14 cellular contexts compared by ENCODE assay signal in the genomic region with DNA sequence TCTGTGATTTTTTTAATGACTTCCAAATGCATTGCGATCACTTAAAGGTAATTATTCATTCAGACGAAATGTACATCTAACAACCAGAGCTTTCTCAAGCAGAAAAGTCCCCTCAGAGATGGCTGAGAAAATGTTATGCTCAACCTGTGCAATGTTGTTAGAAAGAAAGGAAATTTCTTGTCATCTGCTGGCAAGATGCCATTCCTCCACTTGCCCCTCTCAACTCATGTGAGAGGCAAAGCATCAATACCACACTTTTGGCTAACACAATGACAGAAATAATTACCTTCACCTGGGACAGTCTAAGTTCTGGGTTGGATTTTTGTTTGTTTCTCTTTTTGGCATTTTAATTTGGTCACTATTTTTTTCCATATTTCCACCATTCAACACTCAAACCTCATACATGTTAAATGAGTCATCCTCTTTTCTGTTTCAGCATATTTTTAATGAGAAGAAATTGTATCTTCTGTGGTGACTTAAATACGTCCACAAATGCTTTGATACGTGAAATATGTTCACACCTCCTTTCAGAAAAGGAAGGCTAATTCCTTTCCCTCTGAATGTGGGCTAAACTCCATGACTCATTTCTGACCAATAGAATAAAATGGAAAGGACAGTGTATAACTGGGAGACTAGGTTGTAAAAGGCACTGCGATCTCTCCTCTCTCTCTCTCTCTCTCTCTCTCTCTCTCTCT.
DNase-seq lines count a peak whose midpoint lies in the region; ATAC-seq and TF ChIP-seq lines count a peak whose summit lies in the region.
"Had no signal": no experiment of that assay in that cellular context is flagged by ENCODE, and none has a peak within 500 bp of the region (broad histone marks: within the 10 kb centered on the region; RNA-seq: fewer than 3 reads in every experiment).

No MANE protein-coding gene starts in this region.

- H3K4me1 ChIP-seq in DND-41 (ENCODE audit: insufficient read depth, low read length) (no peaks in the 10 kb centered on the region), adrenal gland (replicated peaks in 1 of 2) (no peaks in the 10 kb centered on the region)
- no peaks in the 10 kb centered on the region for H3K4me1 ChIP-seq in CD8-positive, alpha-beta memory T cell (ENCODE audit: insufficient read depth, low read length)
- H3K4me1 ChIP-seq: gastroesophageal sphincter, Peyer's patch had no signal

- H3K27ac Mint-ChIP-seq in CD8-positive, alpha-beta memory T cell, result peak overlapping the region in 2 of 8 donors; percentile 18 to 78
- H3K27ac Mint-ChIP-seq: activated T-cell treated with anti-CD3 and anti-CD28 coated beads, Interleukin-2, amount 50 U/mL, for 72 hours had no signal

- H3K4me2 ChIP-seq in DND-41 (ENCODE audit: insufficient read depth, low read length), result no peak overlapping the region

- H2AFZ ChIP-seq in DND-41 (ENCODE audit: low read depth, low read length), result no peak overlapping the region

- H3K9me3 ChIP-seq in DND-41 (ENCODE audit: insufficient read depth, low read length, severe bottlenecking) (no peaks in the 10 kb centered on the region), adrenal gland (replicated peaks in 1 of 3) (no peaks in the 10 kb centered on the region)
- no peaks in the 10 kb centered on the region for H3K9me3 ChIP-seq in CD8-positive, alpha-beta memory T cell (ENCODE audit: low read length)
- H3K9me3 ChIP-seq: gastroesophageal sphincter, Peyer's patch had no signal

- H3K36me3 ChIP-seq in DND-41 (ENCODE audit: insufficient read depth, low read length) (no peaks in the 10 kb centered on the region), adrenal gland (replicated peaks in 1 of 2) (no peaks in the 10 kb centered on the region)
- no peaks in the 10 kb centered on the region for H3K36me3 ChIP-seq in CD8-positive, alpha-beta memory T cell (ENCODE audit: insufficient read depth, low read length)
- H3K36me3 ChIP-seq: gastroesophageal sphincter, Peyer's patch had no signal

- no peaks in the 10 kb centered on the region for H3K27me3 ChIP-seq in DND-41 (ENCODE audit: insufficient read depth, low read length, poor library complexity)
- no peaks in the 10 kb centered on the region for H3K27me3 ChIP-seq in adrenal gland
- H3K27me3 ChIP-seq in CD8-positive, alpha-beta memory T cell (ENCODE audit: insufficient read depth, low read length, poor library complexity, severe bottlenecking), result no peaks in the 10 kb centered on the region
- H3K27me3 ChIP-seq: gastroesophageal sphincter, Peyer's patch had no signal

- TF ChIP-seq CTCF in DND-41 (IDR thresholded peaks at IDR 0.05; ENCODE audit: borderline replicate concordance, extremely low read depth, low read length, poor library complexity, severe bottlenecking) (no peak), adrenal gland (IDR thresholded peaks at IDR 0.05) (no peak)

- POLR2A ChIA-PET in CD8-positive, alpha-beta memory T cell (lab: Charles Lee), result no interaction called here

- no peaks in the 10 kb centered on the region for H3K4me1 Mint-ChIP-seq in CD8-positive, alpha-beta memory T cell

- H3K4me3 Mint-ChIP-seq in CD8-positive, alpha-beta memory T cell, result no peak overlapping the region
- H3K4me3 Mint-ChIP-seq: activated T-cell treated with anti-CD3 and anti-CD28 coated beads, Interleukin-2, amount 50 U/mL, for 72 hours had no signal

- peaks cover 9 to 10% of the 10 kb centered on the region in 2 donors for H3K27me3 Mint-ChIP-seq in CD8-positive, alpha-beta memory T cell

- H4K20me1 ChIP-seq in DND-41 (ENCODE audit: insufficient read depth, low read length), result no peaks in the 10 kb centered on the region

- CTCF ChIA-PET in CD8-positive, alpha-beta memory T cell (lab: Charles Lee), result no interaction called here

- ATAC-seq in DND-41 (ENCODE audit: insufficient read depth, low read depth), result 0 out of 3 replicates have a peak, but pooled peaks have one; percentile 17
- ATAC-seq: activated T-cell treated with anti-CD3 and anti-CD28 coated beads, Interleukin-2, amount 50 U/mL, for 72 hours; gastroesophageal sphincter; left colon had no signal

- H3K27ac ChIP-seq in DND-41 (ENCODE audit: low read length), result no peak overlapping the region
- no peak overlapping the region for H3K27ac ChIP-seq in adrenal gland
- H3K27ac ChIP-seq in CD8-positive, alpha-beta memory T cell (ENCODE audit: low read depth, low read length), result no peak overlapping the region
- H3K27ac ChIP-seq: gastroesophageal sphincter, Peyer's patch had no signal

- H3K4me3 ChIP-seq in DND-41 (ENCODE audit: low read depth in 1 of 2, low read length in 2 of 2) (no peak overlapping the region), adrenal gland (no peak overlapping the region)
- no peak overlapping the region for H3K4me3 ChIP-seq in CD8-positive, alpha-beta memory T cell (ENCODE audit: low read length)
- H3K4me3 ChIP-seq: gastroesophageal sphincter, Peyer's patch had no signal

- H3K79me2 ChIP-seq in DND-41 (ENCODE audit: insufficient read depth, low read length), result no peaks in the 10 kb centered on the region

- intact Hi-C loops in adrenal gland (cut with DNase I), result no loop called here

- H3K9me3 Mint-ChIP-seq in CD8-positive, alpha-beta memory T cell, result peaks cover 0 to 4% (median 0%) of the 10 kb centered on the region in 5 donors

- no peak for TF ChIP-seq POLR2A in adrenal gland (IDR thresholded peaks at IDR 0.05)

- DNase-seq in DND-41 (no peak), LoVo (ENCODE audit: low spot score) (peak; percentile 18), astrocyte of the hippocampus (ENCODE audit: low read depth, low spot score) (peak; percentile 86), kidney tubule cell (ENCODE audit: low spot score) (peak; percentile 55), adrenal gland (no peak), Ammon's horn (ENCODE audit: low spot score) (no peak), T-helper 1 cell (no peak)
- DNase-seq in CD8-positive, alpha-beta memory T cell, result no peak
- DNase-seq: activated T-cell treated with anti-CD3 and anti-CD28 coated beads, Interleukin-2, amount 50 U/mL, for 72 hours; cerebellar nuclear complex; left colon; NCI-H187 treated with DMSO at 0.1 percent for 48 hours; Peyer's patch had no signal

- no peak overlapping the region for H3K9ac ChIP-seq in DND-41 (ENCODE audit: low read depth, low read length)

- H3K36me3 Mint-ChIP-seq in CD8-positive, alpha-beta memory T cell, result no peaks in the 10 kb centered on the region

- WGBS in adrenal gland, 4 donors, result 54 to 68% (median 59%) methylated on average over 5 of the region's 5 CpGs

Comparison
In these comparisons a context has a peak if more than half of its experiments do, and no peak if none do; other contexts are left out.
1. DNase-seq: peak in LoVo (single experiment), astrocyte of the hippocampus (single experiment) and kidney tubule cell (single experiment); none in DND-41 (single experiment), adrenal gland (0 of 7), CD8-positive, alpha-beta memory T cell (0 of 5), Ammon's horn (single experiment) and T-helper 1 cell (0 of 5).